In the genomic region with DNA sequence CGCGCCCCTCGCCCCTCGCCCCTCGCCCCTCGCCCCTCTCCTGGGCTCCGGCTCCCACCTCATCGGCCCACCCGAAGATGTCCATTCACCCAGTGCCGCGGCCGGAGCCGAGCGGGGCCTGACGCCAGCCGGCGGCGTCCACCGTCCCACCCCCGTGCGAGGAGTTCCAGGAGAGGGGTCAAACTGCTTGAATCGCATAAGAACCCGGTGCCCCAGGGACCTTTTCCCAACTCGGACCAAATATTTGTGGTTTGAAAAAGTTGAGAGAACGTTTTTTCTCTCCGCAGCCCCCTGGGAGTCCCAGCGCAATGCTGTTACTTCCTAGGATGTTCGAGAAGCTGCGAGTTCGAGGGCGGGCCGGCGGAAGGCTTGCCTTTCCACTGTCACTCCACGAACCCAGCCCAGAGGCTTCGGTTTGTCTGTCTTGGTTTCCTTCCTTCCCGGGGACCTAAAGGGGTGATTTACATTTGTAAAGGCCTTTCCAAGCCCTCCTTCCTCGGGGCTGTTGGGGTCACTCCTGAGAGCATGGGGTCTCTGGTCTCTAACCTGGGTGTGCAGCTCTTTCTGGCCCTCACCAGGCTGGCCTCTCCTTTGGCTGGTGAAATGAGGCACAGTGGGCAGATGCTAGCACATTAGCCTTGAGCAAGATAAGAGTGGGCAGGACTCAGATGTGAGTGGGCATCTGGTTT, we compare ENCODE assay signal across 9 cellular contexts. TPM values are rescaled to one million over a fixed set of nuclear protein-coding genes. Genes with fewer than 3 reads are reported as not detected.
DNase-seq lines count a peak whose midpoint lies in the region; ATAC-seq lines count a peak whose summit lies in the region.
"Had no signal": no experiment of that assay in that cellular context is flagged by ENCODE, and none has a peak within 500 bp of the region (broad histone marks: within the 10 kb centered on the region; RNA-seq: fewer than 3 reads in every experiment).

No MANE protein-coding gene starts in this region.

- CTCF ChIA-PET in CD8-positive, alpha-beta memory T cell (lab: Charles Lee) = interaction anchor here (0.7 to 2.7 kb wide), 3 partner anchors 23 to 83 kb away, joined by 3 to 8 read pairs (median 4); no protein-coding TSS in a partner anchor

- peaks cover 81% of the 10 kb centered on the region for H3K4me1 ChIP-seq in CD8-positive, alpha-beta memory T cell (ENCODE audit: insufficient read depth, low read length)

- H3K36me3 Mint-ChIP-seq in CD8-positive, alpha-beta memory T cell = no peaks in the 10 kb centered on the region
- H3K36me3 Mint-ChIP-seq in activated naive CD8-positive, alpha-beta T cell treated with anti-CD3 and anti-CD28 coated beads for 36 hours = peaks cover 4% of the 10 kb centered on the region

- H3K4me3 ChIP-seq in CD8-positive, alpha-beta memory T cell (ENCODE audit: low read length) = no peak overlapping the region
- H3K4me3 ChIP-seq: PC-9 had no signal

- peak overlapping the region; percentile 49 to 85 (median 68) for H3K4me3 Mint-ChIP-seq in CD8-positive, alpha-beta memory T cell
- peak overlapping the region; percentile 77 for H3K4me3 Mint-ChIP-seq in activated naive CD8-positive, alpha-beta T cell treated with anti-CD3 and anti-CD28 coated beads for 36 hours

- intact Hi-C loops in cardiac septum (cut with DNase I) = no loop called here
- intact Hi-C loops in posterior vena cava (cut with DNase I) = no loop called here

- H3K9me3 ChIP-seq in CD8-positive, alpha-beta memory T cell (ENCODE audit: low read length) = no peaks in the 10 kb centered on the region

- H3K27ac ChIP-seq in CD8-positive, alpha-beta memory T cell (ENCODE audit: low read depth, low read length) = no peak overlapping the region
- H3K27ac ChIP-seq: PC-9 had no signal

- no peaks in the 10 kb centered on the region for H3K36me3 ChIP-seq in CD8-positive, alpha-beta memory T cell (ENCODE audit: insufficient read depth, low read length)

- no peaks in the 10 kb centered on the region for H3K9me3 Mint-ChIP-seq in CD8-positive, alpha-beta memory T cell
- peaks cover 2% of the 10 kb centered on the region for H3K9me3 Mint-ChIP-seq in activated naive CD8-positive, alpha-beta T cell treated with anti-CD3 and anti-CD28 coated beads for 36 hours

- no peak for ATAC-seq in HG02981 (IDR thresholded peaks at IDR 0.05; ENCODE audit: unreplicated experiment)

- POLR2A ChIA-PET in CD8-positive, alpha-beta memory T cell (lab: Charles Lee) = interaction anchor here (1.5 to 2.6 kb wide), 2 partner anchors 24 to 74 kb away, joined by 3 to 15 read pairs; no protein-coding TSS in a partner anchor

- peaks cover 66 to 98% (median 93%) of the 10 kb centered on the region in 3 donors for H3K4me1 Mint-ChIP-seq in CD8-positive, alpha-beta memory T cell
- H3K4me1 Mint-ChIP-seq in activated naive CD8-positive, alpha-beta T cell treated with anti-CD3 and anti-CD28 coated beads for 36 hours = peaks cover 84% of the 10 kb centered on the region

- DNase-seq in CD8-positive, alpha-beta memory T cell = no peak
- no peak for DNase-seq in activated naive CD8-positive, alpha-beta T cell treated with anti-CD3 and anti-CD28 coated beads for 36 hours
- peak; percentile 85 for DNase-seq in cardiac septum (ENCODE audit: low spot score)
- DNase-seq in posterior vena cava (ENCODE audit: low spot score) = peak; percentile 84
- DNase-seq in NCI-H345 (lab: John Stamatoyannopoulos, UW) = no peak
- DNase-seq in NCI-H2081 (lab: John Stamatoyannopoulos, UW) = no peak
- no peak for DNase-seq in NCI-H524 (lab: John Stamatoyannopoulos, UW)
- DNase-seq: PC-9 had no signal

- H3K27ac Mint-ChIP-seq in CD8-positive, alpha-beta memory T cell = peak overlapping the region; percentile 76 to 98 (median 94)
- peak overlapping the region; percentile 77 for H3K27ac Mint-ChIP-seq in activated naive CD8-positive, alpha-beta T cell treated with anti-CD3 and anti-CD28 coated beads for 36 hours

- H3K27me3 Mint-ChIP-seq in CD8-positive, alpha-beta memory T cell = no peaks in the 10 kb centered on the region
- no peaks in the 10 kb centered on the region for H3K27me3 Mint-ChIP-seq in activated naive CD8-positive, alpha-beta T cell treated with anti-CD3 and anti-CD28 coated beads for 36 hours

- no peaks in the 10 kb centered on the region for H3K27me3 ChIP-seq in CD8-positive, alpha-beta memory T cell (ENCODE audit: insufficient read depth, low read length, poor library complexity, severe bottlenecking)

RNA-seq across cellular contexts. Expression of a gene that starts 38.0 kb away (rescaled TPM):
- total RNA-seq in CD8-positive, alpha-beta memory T cell = 100 to 1,000 TPM; 405 to 411 TPM
- 386 TPM for polyA plus RNA-seq in CD8-positive, alpha-beta memory T cell
- total RNA-seq in activated naive CD8-positive, alpha-beta T cell treated with anti-CD3 and anti-CD28 coated beads for 36 hours = 100 to 1,000 TPM; 426 to 430 TPM
- 54.2 TPM for total RNA-seq in cardiac septum
- 10 to 100 TPM; 61.0 to 62.5 TPM for total RNA-seq in posterior vena cava

Comparison
In these comparisons a context has a peak if more than half of its experiments do, and no peak if none do; other contexts are left out.
1. DNase-seq: peak in cardiac septum (single experiment) and posterior vena cava (single experiment); none in CD8-positive, alpha-beta memory T cell (0 of 5), activated naive CD8-positive, alpha-beta T cell treated with anti-CD3 and anti-CD28 coated beads for 36 hours (single experiment), NCI-H345 (single experiment), NCI-H2081 (0 of 2) and NCI-H524 (0 of 2).